11 cellular contexts compared by ENCODE assay signal in the genomic region with DNA sequence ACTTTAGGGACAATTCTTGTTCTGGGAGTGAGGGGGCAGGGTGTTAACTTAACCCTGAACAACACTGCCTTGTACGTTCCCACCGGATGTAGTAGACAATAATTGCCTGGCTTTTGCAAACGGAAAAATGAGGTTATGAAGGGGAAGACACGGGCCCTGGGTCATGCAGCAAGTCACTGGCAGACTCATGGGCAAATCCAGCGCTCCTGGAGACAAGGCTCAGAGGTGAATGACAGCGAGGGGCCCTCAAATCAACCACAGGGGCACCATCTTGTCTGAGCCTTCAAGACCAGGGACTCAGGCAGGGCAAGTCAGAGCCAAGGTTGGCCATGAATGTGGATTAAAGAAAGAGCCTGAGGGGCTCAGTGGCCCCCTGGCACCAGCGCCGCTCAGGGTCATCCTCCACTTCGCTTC. TPM values are rescaled to one million over a fixed set of nuclear protein-coding genes. Genes with fewer than 3 reads are reported as not detected.
DNase-seq lines count a peak whose midpoint lies in the region; ATAC-seq and TF ChIP-seq lines count a peak whose summit lies in the region.
"Had no signal": no experiment of that assay in that cellular context is flagged by ENCODE, and none has a peak within 500 bp of the region (broad histone marks: within the 10 kb centered on the region; RNA-seq: fewer than 3 reads in every experiment).

No MANE protein-coding gene starts in this region.

- TF ChIP-seq CTCF in left lung (IDR thresholded peaks at IDR 0.05) (no peak), thoracic aorta (IDR thresholded peaks at IDR 0.05) (no peak)

- H3K36me3 ChIP-seq in left lung (no peaks in the 10 kb centered on the region), thoracic aorta (no peaks in the 10 kb centered on the region)

- H3K27me3 ChIP-seq in left lung (peaks cover 0 to 15% of the 10 kb centered on the region in 2 donors), thoracic aorta (replicated peaks; ENCODE audit: insufficient read depth) (no peaks in the 10 kb centered on the region)

- H3K4me1 ChIP-seq in left lung (peaks cover 28 to 62% of the 10 kb centered on the region in 2 donors), thoracic aorta (ENCODE audit: control insufficient read depth in 1 of 2, low read depth in 2 of 2) (peaks cover 29 to 49% of the 10 kb centered on the region in 2 donors)

- peak; percentile 78 for DNase-seq in activated effector memory CD4-positive, alpha-beta T cell treated with anti-CD3 and anti-CD28 coated beads, Interleukin-2, amount 50 U/mL, for 16 hours
- no peak for DNase-seq in activated effector memory CD4-positive, alpha-beta T cell treated with Interleukin-2 at 50 U/mL for 16 hours
- DNase-seq in activated T-cell treated with anti-CD3 and anti-CD28 coated beads, Interleukin-2, amount 50 U/mL, for 1 hour: peak; percentile 55
- DNase-seq in left lung (peak in 1 of 2 donors; percentile 15), thoracic aorta (ENCODE audit: low spot score) (no peak), NCI-H2107 treated with DMSO at 0.1 percent for 48 hours (lab: John Stamatoyannopoulos, UW; ENCODE audit: unreplicated experiment) (no peak), DMS153 (lab: John Stamatoyannopoulos, UW) (no peak)

- no peaks in the 10 kb centered on the region for H3K9me3 ChIP-seq in left lung
- H3K9me3 ChIP-seq in thoracic aorta: no peaks in the 10 kb centered on the region

- H3K27ac ChIP-seq in left lung: peak overlapping the region; percentile 86 to 92
- H3K27ac ChIP-seq in thoracic aorta: peak overlapping the region in 1 of 2 donors; percentile 70
- H3K27ac ChIP-seq: C4-2B, VCaP had no signal

- peak overlapping the region in 1 of 2 donors; percentile 90 for H3K4me3 ChIP-seq in left lung
- H3K4me3 ChIP-seq in thoracic aorta: peak overlapping the region; percentile 75

- intact Hi-C loops in left lung (cut with DNase I): loop anchor here in 1 of 2 donors (10.0 kb wide), 1 partner anchor 65 kb away; no protein-coding TSS in a partner anchor

- no peak for TF ChIP-seq POLR2A in GM18505 (IDR thresholded peaks at IDR 0.05; ENCODE audit: borderline replicate concordance, extremely low read depth, insufficient read depth, insufficient read length)

- ATAC-seq in left lung (no peak), thoracic aorta (ENCODE audit: insufficient number of reproducible peaks, low FRiP score, low read depth) (no peak), GM18505 (IDR thresholded peaks at IDR 0.05; ENCODE audit: unreplicated experiment) (no peak)

RNA-seq across cellular contexts. Expression of gene RASA3, which starts 2.8 kb away (rescaled TPM):
- total RNA-seq in left lung (10 to 100 TPM; 14.5 to 22.2 TPM), thoracic aorta (10 to 100 TPM; 38.9 to 48.6 TPM)

RNA-seq across cellular contexts. Expression of gene CFAP97D2, which starts 49.4 kb away (rescaled TPM):
- total RNA-seq in left lung: 1 to 10 TPM in 1 of 2 donors, not detected in 1; 1.5 TPM
- total RNA-seq in thoracic aorta: not detected
- total RNA-seq: subcutaneous adipose tissue had no signal

Comparison
In these comparisons a context has a peak if more than half of its experiments do, and no peak if none do; other contexts are left out.
1. DNase-seq: peak in activated effector memory CD4-positive, alpha-beta T cell treated with anti-CD3 and anti-CD28 coated beads, Interleukin-2, amount 50 U/mL, for 16 hours (single experiment) and activated T-cell treated with anti-CD3 and anti-CD28 coated beads, Interleukin-2, amount 50 U/mL, for 1 hour (single experiment); none in activated effector memory CD4-positive, alpha-beta T cell treated with Interleukin-2 at 50 U/mL for 16 hours (single experiment), thoracic aorta (single experiment), NCI-H2107 treated with DMSO at 0.1 percent for 48 hours (single experiment) and DMS153 (single experiment).